In the genomic region with DNA sequence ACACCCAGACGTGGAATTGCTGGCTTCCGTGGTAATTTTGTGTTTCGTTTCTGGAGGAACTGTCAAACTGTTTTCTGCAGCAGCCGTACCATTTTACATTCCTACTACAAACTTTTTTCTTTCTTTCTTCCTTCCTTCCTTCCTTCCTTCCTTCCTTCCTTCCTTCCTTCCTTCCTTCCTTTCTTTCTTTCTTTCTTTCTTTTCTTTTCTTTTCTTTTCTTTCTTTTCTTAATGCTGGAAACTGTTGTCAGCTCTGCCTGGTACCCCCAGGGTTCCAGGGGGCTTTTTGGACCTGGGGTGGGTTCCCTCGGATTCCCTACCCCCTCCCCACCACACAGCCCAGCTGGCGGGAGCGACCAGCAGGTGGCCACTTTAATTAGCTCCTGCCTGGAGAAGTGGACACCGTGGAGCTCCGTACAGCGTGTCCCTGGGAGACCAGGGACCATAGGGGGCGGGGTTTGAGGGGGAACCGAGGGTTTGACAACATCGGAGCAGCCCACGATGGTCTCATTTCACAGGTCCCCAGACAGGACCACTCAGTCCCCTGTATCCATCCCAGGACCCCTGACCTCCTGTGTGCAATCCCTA, we compare ENCODE assay signal across 21 cellular contexts. TPM values are rescaled to one million over a fixed set of nuclear protein-coding genes. Genes with fewer than 3 reads are reported as not detected.
"Had no signal": no experiment of that assay in that cellular context is flagged by ENCODE, and none has a peak within 500 bp of the region (broad histone marks: within the 10 kb centered on the region; RNA-seq: fewer than 3 reads in every experiment).

No MANE protein-coding gene starts in this region.

- H3K4me2 ChIP-seq: KMS-11, SK-N-SH had no signal

- H3K9ac ChIP-seq: KMS-11, SK-N-SH had no signal

- H3K27ac ChIP-seq: adrenal gland, KMS-11, SJCRH30 had no signal

- H3K36me3 ChIP-seq: adrenal gland, SJCRH30 had no signal

- H3K27me3 ChIP-seq: adrenal gland, SJCRH30 had no signal

- H3K4me3 ChIP-seq: adrenal gland, SJCRH30 had no signal

- H3K9me3 ChIP-seq: adrenal gland, SJCRH30, SK-N-SH had no signal

- H3K4me1 ChIP-seq: adrenal gland, SJCRH30 had no signal

- FAIRE-seq: colon had no signal

- DNase-seq: activated CD4-positive, alpha-beta T cell treated with anti-CD3 and anti-CD28 coated beads for 4 hours; activated CD8-positive, alpha-beta memory T cell treated with anti-CD3 and anti-CD28 coated beads, Interleukin-2, amount 50 U/mL, for 4 hours; activated naive CD4-positive, alpha-beta T cell treated with anti-CD3 and anti-CD28 coated beads, Interleukin-2, amount 50 U/mL, for 16 hours; activated naive CD8-positive, alpha-beta T cell treated with anti-CD3 and anti-CD28 coated beads, Interleukin-2, amount 10 ng/mL, durations not matched to agents 7 days and 5 days; adrenal gland; cerebellar nuclear complex; NCI-H1105; NCI-H1694; NCI-H2029 treated with DMSO at 0.1 percent for 48 hours; NCI-H345; NCI-H510A; T-helper 1 cell had no signal

- ATAC-seq: activated CD4-positive, CD25-positive, alpha-beta regulatory T cell treated with anti-CD3 and anti-CD28 coated beads, Interleukin-2, amount 50 U/mL, for 24 hours; PC-3 had no signal

RNA-seq across cellular contexts. Expression of a gene that starts 24.4 kb away (rescaled TPM):
- total RNA-seq: cardiac septum, RPMI7951, SJCRH30 had no signal
- polyA plus RNA-seq: IgD-negative memory B cell had no signal
